ENCODE assay signal across 18 cellular contexts in genomic region chr7:105647591-105647990, GRCh38.
A peak's percentile ranks its signal among the peaks of the same experiment; 100 is the strongest.
DNase-seq lines count a peak whose midpoint lies in the region; ATAC-seq and TF ChIP-seq lines count a peak whose summit lies in the region.
"Had no signal": no experiment of that assay in that cellular context is flagged by ENCODE, and none has a peak within 500 bp of the region (broad histone marks: within the 10 kb centered on the region; RNA-seq: fewer than 3 reads in every experiment).

No MANE protein-coding gene starts in this region.

- POLR2A ChIA-PET in activated CD8-positive, alpha-beta T cell treated with anti-CD3 and anti-CD28 coated beads for 36 hours (lab: Charles Lee) = interaction anchor here (0.6 kb wide), 1 partner anchor 398 kb away, joined by 3 read pairs; no protein-coding TSS in a partner anchor

- peaks cover 21% of the 10 kb centered on the region for H3K4me1 Mint-ChIP-seq in activated T-cell treated with anti-CD3 and anti-CD28 coated beads, Interleukin-2, amount 50 U/mL, for 72 hours (ENCODE audit: low read depth)
- H3K4me1 Mint-ChIP-seq in activated CD8-positive, alpha-beta T cell treated with anti-CD3 and anti-CD28 coated beads for 36 hours (ENCODE audit: low read depth) = peaks cover 5% of the 10 kb centered on the region

- H3K27me3 Mint-ChIP-seq in activated T-cell treated with anti-CD3 and anti-CD28 coated beads, Interleukin-2, amount 50 U/mL, for 72 hours (ENCODE audit: low read depth) = no peaks in the 10 kb centered on the region
- no peaks in the 10 kb centered on the region for H3K27me3 Mint-ChIP-seq in activated CD8-positive, alpha-beta T cell treated with anti-CD3 and anti-CD28 coated beads for 36 hours
- H3K27me3 Mint-ChIP-seq: activated CD4-positive, alpha-beta T cell treated with anti-CD3 and anti-CD28 coated beads, Interleukin-2, amount 10 ng/mL, durations not matched to agents 7 days and 5 days had no signal

- H3K9me3 Mint-ChIP-seq in activated T-cell treated with anti-CD3 and anti-CD28 coated beads, Interleukin-2, amount 50 U/mL, for 72 hours = no peaks in the 10 kb centered on the region
- no peaks in the 10 kb centered on the region for H3K9me3 Mint-ChIP-seq in activated CD8-positive, alpha-beta T cell treated with anti-CD3 and anti-CD28 coated beads for 36 hours
- H3K9me3 Mint-ChIP-seq: activated CD4-positive, alpha-beta T cell treated with anti-CD3 and anti-CD28 coated beads, Interleukin-2, amount 10 ng/mL, durations not matched to agents 7 days and 5 days; neural crest cell had no signal

- intact Hi-C loops in activated CD8-positive, alpha-beta T cell treated with anti-CD3 and anti-CD28 coated beads for 36 hours (cut with micrococcal nuclease) = no loop called here

- TF ChIP-seq CTCF in activated CD8-positive, alpha-beta T cell treated with anti-CD3 and anti-CD28 coated beads for 36 hours (IDR thresholded peaks at IDR 0.05) = no peak

- no peak for ATAC-seq in activated T-cell treated with anti-CD3 and anti-CD28 coated beads, Interleukin-2, amount 50 U/mL, for 72 hours (replicated peaks in 1 of 2)
- ATAC-seq in activated CD8-positive, alpha-beta T cell treated with anti-CD3 and anti-CD28 coated beads for 36 hours = no peak
- ATAC-seq: gastroesophageal sphincter had no signal

- no peak overlapping the region for H3K4me3 Mint-ChIP-seq in activated T-cell treated with anti-CD3 and anti-CD28 coated beads, Interleukin-2, amount 50 U/mL, for 72 hours
- H3K4me3 Mint-ChIP-seq in activated CD8-positive, alpha-beta T cell treated with anti-CD3 and anti-CD28 coated beads for 36 hours = no peak overlapping the region
- H3K4me3 Mint-ChIP-seq: activated CD4-positive, alpha-beta T cell treated with anti-CD3 and anti-CD28 coated beads, Interleukin-2, amount 10 ng/mL, durations not matched to agents 7 days and 5 days had no signal

- peaks cover 2 to 5% of the 10 kb centered on the region in 2 donors for H3K36me3 Mint-ChIP-seq in activated T-cell treated with anti-CD3 and anti-CD28 coated beads, Interleukin-2, amount 50 U/mL, for 72 hours (ENCODE audit: insufficient read depth in 2 of 2)
- H3K36me3 Mint-ChIP-seq in activated CD8-positive, alpha-beta T cell treated with anti-CD3 and anti-CD28 coated beads for 36 hours (ENCODE audit: low read depth) = no peaks in the 10 kb centered on the region

- DNase-seq in NCI-H1417 (lab: John Stamatoyannopoulos, UW) = peak in 2 of 3 experiments; percentile 56 to 81
- DNase-seq in NCI-H1417 treated with DMSO at 0.1 percent for 48 hours (lab: John Stamatoyannopoulos, UW) = no peak
- peak; percentile 23 for DNase-seq in LHCN-M2 (ENCODE audit: low read depth)
- DNase-seq in NCI-H69 (lab: John Stamatoyannopoulos, UW) = peak; percentile 75
- peak; percentile 66 for DNase-seq in kidney tubule cell (ENCODE audit: low spot score)
- DNase-seq in activated T-cell treated with anti-CD3 and anti-CD28 coated beads, Interleukin-2, amount 50 U/mL, for 72 hours = no peak
- no peak for DNase-seq in EL
- DNase-seq in activated CD8-positive, alpha-beta T cell treated with anti-CD3 and anti-CD28 coated beads for 36 hours = no peak
- DNase-seq: activated CD4-positive, alpha-beta T cell treated with anti-CD3 and anti-CD28 coated beads, Interleukin-2, amount 10 ng/mL, durations not matched to agents 7 days and 5 days; activated T-cell treated with anti-CD3 and anti-CD28 coated beads, Interleukin-2, amount 50 U/mL, for 48 hours; Caco-2; mesenchymal stem cell; MG63; NCI-H526 treated with DMSO at 0.1 percent for 48 hours; Right ventricle myocardium superior; testis had no signal

- CTCF ChIA-PET in activated CD8-positive, alpha-beta T cell treated with anti-CD3 and anti-CD28 coated beads for 36 hours (lab: Charles Lee) = interaction anchor here (0.7 to 2.8 kb wide), 4 partner anchors 10 to 507 kb away, joined by 3 to 22 read pairs (median 6); no protein-coding TSS in a partner anchor

- no peak overlapping the region for H3K27ac Mint-ChIP-seq in activated T-cell treated with anti-CD3 and anti-CD28 coated beads, Interleukin-2, amount 50 U/mL, for 72 hours
- H3K27ac Mint-ChIP-seq in activated CD8-positive, alpha-beta T cell treated with anti-CD3 and anti-CD28 coated beads for 36 hours = no peak overlapping the region
- H3K27ac Mint-ChIP-seq: activated CD4-positive, alpha-beta T cell treated with anti-CD3 and anti-CD28 coated beads, Interleukin-2, amount 10 ng/mL, durations not matched to agents 7 days and 5 days had no signal

Comparison
In these comparisons a context has a peak if more than half of its experiments do, and no peak if none do; other contexts are left out.
1. DNase-seq: peak in NCI-H1417 (2 of 3), LHCN-M2 (single experiment), NCI-H69 (single experiment) and kidney tubule cell (single experiment); none in NCI-H1417 treated with DMSO at 0.1 percent for 48 hours (single experiment), activated T-cell treated with anti-CD3 and anti-CD28 coated beads, Interleukin-2, amount 50 U/mL, for 72 hours (0 of 2), EL (single experiment) and activated CD8-positive, alpha-beta T cell treated with anti-CD3 and anti-CD28 coated beads for 36 hours (single experiment).